ENCODE assay signal across 28 cellular contexts in genomic region chr12:52353766-52354165, GRCh38. TPM values are rescaled to one million over a fixed set of nuclear protein-coding genes. Genes with fewer than 3 reads are reported as not detected.
"Had no signal": no experiment of that assay in that cellular context is flagged by ENCODE, and none has a peak within 500 bp of the region (broad histone marks: within the 10 kb centered on the region; RNA-seq: fewer than 3 reads in every experiment).

No MANE protein-coding gene starts in this region.

- H3K36me3 ChIP-seq: breast epithelium, esophagus muscularis mucosa, heart right ventricle, left lung, lower lobe of right lung, sigmoid colon, stomach, tibial artery had no signal

- H3K4me3 Mint-ChIP-seq: activated CD4-positive, alpha-beta T cell treated with anti-CD3 and anti-CD28 coated beads for 36 hours; activated T-helper 1 cell treated with anti-CD3 and anti-CD28 coated beads, Interleukin-12 subunit alpha, Interleukin-12 subunit beta, Interleukin-2, Interleukin-4 antibody, amounts not matched to agents 30 ng/mL and 10 ng/mL and 1 ng/mL, durations not matched to agents 14 hours and 24 hours and 36 hours; central memory CD8-positive, alpha-beta T cell; dendritic cell treated with granulocyte-macrophage colony-stimulating factor and Interleukin-4, amounts not matched to agents 40 ng/mL and 50 ng/mL, for 4 days; stimulated activated naive B cell treated with anti-CD40 and anti-IgM and Interleukin-4, amounts not matched to agents 10 μg/mL and 1 μg/mL and 100 μg/mL, for 72 hours had no signal

- H3K27me3 ChIP-seq: breast epithelium, sigmoid colon had no signal

- H3K4me3 ChIP-seq: breast epithelium, esophagus muscularis mucosa, heart right ventricle, left lung, lower lobe of right lung, sigmoid colon, stomach, tibial artery had no signal

- H3K4me1 ChIP-seq: breast epithelium, left lung had no signal

- H3K27ac ChIP-seq: breast epithelium, esophagus muscularis mucosa, foreskin keratinocyte, heart right ventricle, left lung, lower lobe of right lung, sigmoid colon, stomach, tibial artery had no signal

- H3K36me3 Mint-ChIP-seq: natural killer cell treated with Interleukin-12 subunit alpha and Interleukin-12 subunit beta and Interleukin-15 and Interleukin-18, amount 100 ng/mL, for 72 hours; stimulated activated naive B cell treated with anti-CD40 and anti-IgM and Interleukin-4, amounts not matched to agents 10 μg/mL and 1 μg/mL and 100 μg/mL, for 72 hours had no signal

- H3K9me3 Mint-ChIP-seq: activated T-helper 1 cell treated with anti-CD3 and anti-CD28 coated beads, Interleukin-12 subunit alpha, Interleukin-12 subunit beta, Interleukin-2, Interleukin-4 antibody, amounts not matched to agents 30 ng/mL and 10 ng/mL and 1 ng/mL, durations not matched to agents 14 hours and 24 hours and 36 hours; central memory CD8-positive, alpha-beta T cell; dendritic cell treated with granulocyte-macrophage colony-stimulating factor and Interleukin-4, amounts not matched to agents 40 ng/mL and 50 ng/mL, for 4 days; natural killer cell treated with Interleukin-12 subunit alpha and Interleukin-12 subunit beta and Interleukin-15 and Interleukin-18, amount 100 ng/mL, for 72 hours; stimulated activated naive B cell treated with anti-CD40 and anti-IgM and Interleukin-4, amounts not matched to agents 10 μg/mL and 1 μg/mL and 100 μg/mL, for 72 hours had no signal

- H3K27me3 Mint-ChIP-seq: activated CD4-positive, alpha-beta T cell treated with anti-CD3 and anti-CD28 coated beads for 36 hours had no signal

- ATAC-seq: activated CD4-positive, alpha-beta T cell treated with anti-CD3 and anti-CD28 coated beads for 36 hours; foreskin keratinocyte; heart right ventricle; left lung; lower lobe of right lung; natural killer cell treated with Interleukin-12 subunit alpha and Interleukin-12 subunit beta and Interleukin-15 and Interleukin-18, amount 100 ng/mL, for 72 hours; stimulated activated naive B cell treated with anti-CD40 and anti-IgM and Interleukin-4, amounts not matched to agents 10 μg/mL and 1 μg/mL and 100 μg/mL, for 72 hours had no signal

- H3K27ac Mint-ChIP-seq: activated CD4-positive, alpha-beta T cell treated with anti-CD3 and anti-CD28 coated beads for 36 hours; activated T-helper 1 cell treated with anti-CD3 and anti-CD28 coated beads, Interleukin-12 subunit alpha, Interleukin-12 subunit beta, Interleukin-2, Interleukin-4 antibody, amounts not matched to agents 30 ng/mL and 10 ng/mL and 1 ng/mL, durations not matched to agents 14 hours and 24 hours and 36 hours; dendritic cell treated with granulocyte-macrophage colony-stimulating factor and Interleukin-4, amounts not matched to agents 40 ng/mL and 50 ng/mL, for 4 days; natural killer cell treated with Interleukin-12 subunit alpha and Interleukin-12 subunit beta and Interleukin-15 and Interleukin-18, amount 100 ng/mL, for 72 hours; progenitor cell of endocrine pancreas; stimulated activated naive B cell treated with anti-CD40 and anti-IgM and Interleukin-4, amounts not matched to agents 10 μg/mL and 1 μg/mL and 100 μg/mL, for 72 hours had no signal

- DNase-seq: activated CD4-positive, alpha-beta T cell treated with anti-CD3 and anti-CD28 coated beads for 36 hours; activated CD4-positive, CD25-positive, alpha-beta regulatory T cell; activated gamma-delta T cell treated with Interleukin-2 at 50 U/mL for 16 hours; activated T-cell treated with anti-CD3 and anti-CD28 coated beads for 4 hours; heart right ventricle; left lung; lower lobe of right lung; mesenchymal stem cell; sigmoid colon; stimulated activated CD4-positive, alpha-beta T cell treated with anti-CD3 and anti-CD28 coated beads, Interleukin-1b, Interleukin-23, amount 100 ng/mL, for 48 hours; stimulated activated naive B cell treated with anti-CD40 and anti-IgM and Interleukin-4, amounts not matched to agents 10 μg/mL and 1 μg/mL and 100 μg/mL, for 72 hours; stomach; T-helper 1 cell had no signal

- H3K9me3 ChIP-seq: breast epithelium, esophagus muscularis mucosa, heart right ventricle, left lung, lower lobe of right lung, sigmoid colon, stomach, tibial artery had no signal

RNA-seq across cellular contexts. Expression of gene KRT85, which starts 13.5 kb away (rescaled TPM):
- total RNA-seq: activated CD4-positive, alpha-beta T cell treated with anti-CD3 and anti-CD28 coated beads for 36 hours; activated T-helper 1 cell treated with anti-CD3 and anti-CD28 coated beads, Interleukin-12 subunit alpha, Interleukin-12 subunit beta, Interleukin-2, Interleukin-4 antibody, amounts not matched to agents 30 ng/mL and 10 ng/mL and 1 ng/mL, durations not matched to agents 14 hours and 24 hours and 36 hours; breast epithelium; esophagus muscularis mucosa; foreskin keratinocyte; heart right ventricle; left lung; lower lobe of right lung; mononuclear cell; myocyte; natural killer cell treated with Interleukin-12 subunit alpha and Interleukin-12 subunit beta and Interleukin-15 and Interleukin-18, amount 100 ng/mL, for 72 hours; omental fat pad; progenitor cell of endocrine pancreas; renal cortical epithelial cell; sigmoid colon; stomach; ureter had no signal
- polyA plus RNA-seq: foreskin keratinocyte, heart right ventricle, sigmoid colon, small intestine, stomach had no signal

RNA-seq across cellular contexts. Expression of gene KRT84, which starts 31.7 kb away (rescaled TPM):
- total RNA-seq: activated CD4-positive, alpha-beta T cell treated with anti-CD3 and anti-CD28 coated beads for 36 hours; activated T-helper 1 cell treated with anti-CD3 and anti-CD28 coated beads, Interleukin-12 subunit alpha, Interleukin-12 subunit beta, Interleukin-2, Interleukin-4 antibody, amounts not matched to agents 30 ng/mL and 10 ng/mL and 1 ng/mL, durations not matched to agents 14 hours and 24 hours and 36 hours; breast epithelium; esophagus muscularis mucosa; foreskin keratinocyte; heart right ventricle; left lung; lower lobe of right lung; mononuclear cell; myocyte; natural killer cell treated with Interleukin-12 subunit alpha and Interleukin-12 subunit beta and Interleukin-15 and Interleukin-18, amount 100 ng/mL, for 72 hours; omental fat pad; progenitor cell of endocrine pancreas; renal cortical epithelial cell; sigmoid colon; stomach; ureter had no signal
- polyA plus RNA-seq: foreskin keratinocyte, heart right ventricle, sigmoid colon, small intestine, stomach had no signal

RNA-seq across cellular contexts. Expression of gene KRT83, which starts 32.6 kb away (rescaled TPM):
- total RNA-seq: activated CD4-positive, alpha-beta T cell treated with anti-CD3 and anti-CD28 coated beads for 36 hours; activated T-helper 1 cell treated with anti-CD3 and anti-CD28 coated beads, Interleukin-12 subunit alpha, Interleukin-12 subunit beta, Interleukin-2, Interleukin-4 antibody, amounts not matched to agents 30 ng/mL and 10 ng/mL and 1 ng/mL, durations not matched to agents 14 hours and 24 hours and 36 hours; esophagus muscularis mucosa; foreskin keratinocyte; heart right ventricle; left lung; lower lobe of right lung; mononuclear cell; myocyte; natural killer cell treated with Interleukin-12 subunit alpha and Interleukin-12 subunit beta and Interleukin-15 and Interleukin-18, amount 100 ng/mL, for 72 hours; omental fat pad; progenitor cell of endocrine pancreas; renal cortical epithelial cell; sigmoid colon; stomach; ureter had no signal
- polyA plus RNA-seq: foreskin keratinocyte, heart right ventricle, sigmoid colon, small intestine, stomach had no signal

RNA-seq across cellular contexts. Expression of gene KRT82, which starts 52.4 kb away (rescaled TPM):
- total RNA-seq: activated CD4-positive, alpha-beta T cell treated with anti-CD3 and anti-CD28 coated beads for 36 hours; activated T-helper 1 cell treated with anti-CD3 and anti-CD28 coated beads, Interleukin-12 subunit alpha, Interleukin-12 subunit beta, Interleukin-2, Interleukin-4 antibody, amounts not matched to agents 30 ng/mL and 10 ng/mL and 1 ng/mL, durations not matched to agents 14 hours and 24 hours and 36 hours; breast epithelium; esophagus muscularis mucosa; foreskin keratinocyte; heart right ventricle; left lung; lower lobe of right lung; mononuclear cell; myocyte; natural killer cell treated with Interleukin-12 subunit alpha and Interleukin-12 subunit beta and Interleukin-15 and Interleukin-18, amount 100 ng/mL, for 72 hours; omental fat pad; progenitor cell of endocrine pancreas; renal cortical epithelial cell; sigmoid colon; stomach; ureter had no signal
- polyA plus RNA-seq: foreskin keratinocyte, heart right ventricle, small intestine, stomach had no signal
